ENCODE assay signal across 8 cellular contexts in the genomic region with DNA sequence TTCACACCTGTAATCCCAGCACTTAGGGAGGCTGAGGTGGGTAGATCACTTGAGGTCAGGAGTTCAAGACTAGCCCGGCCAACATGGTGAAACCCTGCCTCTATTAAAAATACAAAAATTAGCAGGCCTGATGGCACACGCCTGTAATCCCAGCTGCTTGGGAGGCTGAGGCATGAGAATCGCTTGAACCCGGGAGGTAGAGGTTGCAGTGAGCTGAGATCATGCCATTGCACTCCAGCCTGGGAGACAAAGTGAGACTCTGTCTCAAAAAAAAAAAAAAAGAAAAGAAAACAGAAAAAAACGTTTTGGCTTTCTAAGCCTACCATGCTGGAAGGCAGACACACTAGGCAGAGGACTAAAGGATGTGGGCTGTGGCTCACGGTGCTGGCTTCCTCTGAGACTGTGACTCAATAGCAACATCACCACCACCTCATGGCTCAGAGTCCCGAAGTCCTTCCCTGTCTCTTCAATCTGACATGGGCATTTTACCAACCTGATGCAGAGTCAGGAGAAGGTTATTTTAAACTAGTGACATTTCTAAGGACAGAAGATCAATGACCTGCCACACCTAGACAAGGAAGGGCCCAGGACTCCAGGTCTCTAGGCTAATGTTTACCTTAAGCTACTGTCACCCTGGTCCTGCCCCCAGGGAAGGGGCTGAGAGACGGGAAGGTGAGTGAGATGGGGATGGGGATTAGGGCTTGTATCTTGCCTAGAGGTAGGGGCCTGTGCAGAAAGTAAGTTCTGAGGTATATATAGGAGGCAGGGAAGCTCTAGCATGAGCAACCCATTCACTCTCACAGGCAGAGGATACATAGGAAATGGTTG. TPM values are rescaled to one million over a fixed set of nuclear protein-coding genes. Genes with fewer than 3 reads are reported as not detected.
DNase-seq lines count a peak whose midpoint lies in the region; ATAC-seq, FAIRE-seq and TF ChIP-seq lines count a peak whose summit lies in the region.

No MANE protein-coding gene starts in this region.

- no peak overlapping the region for H3K4me3 Mint-ChIP-seq in stimulated activated naive B cell treated with anti-CD40 and anti-IgM and Interleukin-4, amounts not matched to agents 10 μg/mL and 1 μg/mL and 100 μg/mL, for 72 hours

- POLR2A ChIA-PET in PC-3 (lab: Charles Lee; ENCODE audit: unreplicated experiment) = interaction anchor here (0.7 kb wide), 1 partner anchor 27 kb away, joined by 15 read pairs; no protein-coding TSS in a partner anchor

- H3K27me3 ChIP-seq in DND-41 (ENCODE audit: insufficient read depth, low read length, poor library complexity) (no peaks in the 10 kb centered on the region), PC-3 (ENCODE audit: low read length) (no peaks in the 10 kb centered on the region), tibial nerve (no peaks in the 10 kb centered on the region)

- H3K4me2 ChIP-seq in DND-41 (ENCODE audit: insufficient read depth, low read length) (peak overlapping the region; percentile 48), PC-3 (ENCODE audit: low read length) (no peak overlapping the region)

- H2AFZ ChIP-seq in DND-41 (ENCODE audit: low read depth, low read length) (peak overlapping the region; percentile 72), PC-3 (ENCODE audit: low read length) (peak overlapping the region; percentile 59)

- no peak for FAIRE-seq in H54 (lab: Jason Lieb, UNC)

- TF ChIP-seq CTCF in DND-41 (IDR thresholded peaks at IDR 0.05; ENCODE audit: borderline replicate concordance, extremely low read depth, low read length, poor library complexity, severe bottlenecking) = no peak
- TF ChIP-seq CTCF in PC-3 (conservative IDR thresholded peaks at IDR 0.05; ENCODE audit: low read depth, low read length) = no peak
- TF ChIP-seq CTCF in tibial nerve (IDR thresholded peaks at IDR 0.05) = no peak

- H3K4me3 ChIP-seq in DND-41 (ENCODE audit: low read depth in 1 of 2, low read length in 2 of 2) = peak overlapping the region in 1 of 2 experiments; percentile 11; a peak in 1 of 4 replicates
- H3K4me3 ChIP-seq in PC-3 (ENCODE audit: low read length) = no peak overlapping the region
- H3K4me3 ChIP-seq in tibial nerve = no peak overlapping the region

- H3K79me2 ChIP-seq in DND-41 (ENCODE audit: insufficient read depth, low read length) = no peaks in the 10 kb centered on the region
- no peaks in the 10 kb centered on the region for H3K79me2 ChIP-seq in PC-3 (ENCODE audit: low read length)

- peaks cover 21 to 22% of the 10 kb centered on the region in 2 donors for H3K4me1 Mint-ChIP-seq in stimulated activated naive B cell treated with anti-CD40 and anti-IgM and Interleukin-4, amounts not matched to agents 10 μg/mL and 1 μg/mL and 100 μg/mL, for 72 hours

- H4K20me1 ChIP-seq in DND-41 (ENCODE audit: insufficient read depth, low read length) (no peaks in the 10 kb centered on the region), PC-3 (ENCODE audit: low read length) (no peaks in the 10 kb centered on the region)

- H3K36me3 ChIP-seq in DND-41 (ENCODE audit: insufficient read depth, low read length) = no peaks in the 10 kb centered on the region
- no peaks in the 10 kb centered on the region for H3K36me3 ChIP-seq in PC-3 (ENCODE audit: low read depth, low read length)
- no peaks in the 10 kb centered on the region for H3K36me3 ChIP-seq in tibial nerve

- intact Hi-C loops in PC-3 (cut with micrococcal nuclease) = no loop called here
- intact Hi-C loops in left colon (cut with DNase I, micrococcal nuclease) = no loop called here

- no TSS peak for BruUV-seq in PC-3 (replicated peaks; lab: Mats Ljungman, UMichigan)

- no peaks in the 10 kb centered on the region for H3K36me3 Mint-ChIP-seq in stimulated activated naive B cell treated with anti-CD40 and anti-IgM and Interleukin-4, amounts not matched to agents 10 μg/mL and 1 μg/mL and 100 μg/mL, for 72 hours

- no peaks in the 10 kb centered on the region for H3K9me2 ChIP-seq in PC-3 (replicated peaks; ENCODE audit: low read length)

- H3K9ac ChIP-seq in DND-41 (ENCODE audit: low read depth, low read length) (peak overlapping the region; percentile 28), PC-3 (ENCODE audit: low read length) (no peak overlapping the region)

- DNase-seq in DND-41 = peak; percentile 89
- peak; percentile 76 for DNase-seq in H54 (ENCODE audit: insufficient read length, low spot score)
- peak; percentile 59 for DNase-seq in PC-3
- DNase-seq in activated naive CD4-positive, alpha-beta T cell treated with Interleukin-2 at 50 U/mL for 16 hours = peak; percentile 78
- DNase-seq in left colon = no peak
- DNase-seq in stimulated activated naive B cell treated with anti-CD40 and anti-IgM and Interleukin-4, amounts not matched to agents 10 μg/mL and 1 μg/mL and 100 μg/mL, for 72 hours = no peak
- no peak for DNase-seq in tibial nerve (ENCODE audit: low spot score in 2 of 2)

- CTCF ChIA-PET in PC-3 (lab: Charles Lee) = no interaction called here

- no peaks in the 10 kb centered on the region for H3K9me3 ChIP-seq in DND-41 (ENCODE audit: insufficient read depth, low read length, severe bottlenecking)
- H3K9me3 ChIP-seq in PC-3 (ENCODE audit: low read length) = no peaks in the 10 kb centered on the region
- no peaks in the 10 kb centered on the region for H3K9me3 ChIP-seq in tibial nerve

- no peak overlapping the region for H3K27ac Mint-ChIP-seq in stimulated activated naive B cell treated with anti-CD40 and anti-IgM and Interleukin-4, amounts not matched to agents 10 μg/mL and 1 μg/mL and 100 μg/mL, for 72 hours

- WGBS in tibial nerve, 2 donors = 45 to 53% methylated on average over 8 of the region's 8 CpGs

- H3K9me3 Mint-ChIP-seq in stimulated activated naive B cell treated with anti-CD40 and anti-IgM and Interleukin-4, amounts not matched to agents 10 μg/mL and 1 μg/mL and 100 μg/mL, for 72 hours = no peaks in the 10 kb centered on the region

- TF ChIP-seq EP300 in tibial nerve (IDR thresholded peaks at IDR 0.05) = no peak

- TF ChIP-seq POLR2A in H54 (IDR thresholded peaks at IDR 0.05; ENCODE audit: low read depth, low read length) (no peak), tibial nerve (IDR thresholded peaks at IDR 0.05) (no peak)

- H3K27me3 Mint-ChIP-seq in stimulated activated naive B cell treated with anti-CD40 and anti-IgM and Interleukin-4, amounts not matched to agents 10 μg/mL and 1 μg/mL and 100 μg/mL, for 72 hours = no peaks in the 10 kb centered on the region

- H3F3A ChIP-seq in PC-3 (ENCODE audit: low read length, unreplicated experiment) = no peaks in the 10 kb centered on the region

- H3K27ac ChIP-seq in DND-41 (ENCODE audit: low read length) (peak overlapping the region; percentile 87), PC-3 (ENCODE audit: low read length) (no peak overlapping the region), tibial nerve (peak overlapping the region in 2 of 4 donors; percentile 0 to 38)

- H3K4me1 ChIP-seq in DND-41 (ENCODE audit: insufficient read depth, low read length) (peaks cover 26% of the 10 kb centered on the region), PC-3 (ENCODE audit: insufficient read depth, low read length) (peaks cover 6% of the 10 kb centered on the region; the same call in 1 of the 2 replicates), tibial nerve (peaks cover 0 to 6% (median 0%) of the 10 kb centered on the region in 4 donors)

- ATAC-seq in DND-41 (ENCODE audit: insufficient read depth, low read depth) = peak; percentile 100
- peak; percentile 89 for ATAC-seq in PC-3
- ATAC-seq in left colon = peak; percentile 82
- peak; percentile 73 to 85 for ATAC-seq in stimulated activated naive B cell treated with anti-CD40 and anti-IgM and Interleukin-4, amounts not matched to agents 10 μg/mL and 1 μg/mL and 100 μg/mL, for 72 hours (replicated peaks)
- ATAC-seq in HG02840 (IDR thresholded peaks at IDR 0.05; ENCODE audit: low FRiP score, unreplicated experiment) = no peak

RNA-seq across cellular contexts. Expression of gene ECSCR, which starts 3.7 kb away (rescaled TPM):
- 0.36 TPM in 1 of 2 replicates, not detected in the other for total RNA-seq in PC-3 (2014; rRNA removed)
- total RNA-seq in left colon = 1 to 10 TPM; 3.9 to 4.5 TPM
- 10 to 100 TPM; 12.8 to 41.0 (median 25.9) TPM for total RNA-seq in tibial nerve

RNA-seq across cellular contexts. Expression of gene SMIM33, which starts 12.0 kb away (rescaled TPM):
- total RNA-seq in PC-3 (2014; rRNA removed) (not detected in 2 replicates), left colon (1 to 10 TPM; 2.8 to 3.7 TPM), tibial nerve (not detected)

RNA-seq across cellular contexts. Expression of gene DNAJC18, which starts 19.5 kb away (rescaled TPM):
- 3.2 and 4.4 TPM in 2 replicates for total RNA-seq in PC-3 (2014; rRNA removed)
- total RNA-seq in left colon = 1 to 10 TPM; 2.4 to 4.6 TPM
- total RNA-seq in tibial nerve = 10 to 100 TPM in 3 of 4 donors, 1 to 10 TPM in 1; 9.2 to 11.4 (median 10.7) TPM

RNA-seq across cellular contexts. Expression of gene STING1, which starts 23.8 kb away (rescaled TPM):
- 6.5 and 12.6 TPM in 2 replicates for total RNA-seq in PC-3 (2014; rRNA removed)
- total RNA-seq in left colon = 10 to 100 TPM; 25.0 to 55.6 TPM
- total RNA-seq in tibial nerve = 100 to 1,000 TPM in 1 of 4 donors, 10 to 100 TPM in 3; 48.1 to 102 (median 73.1) TPM

RNA-seq across cellular contexts. Expression of gene SPATA24, which starts 54.9 kb away (rescaled TPM):
- 1.4 and 3.1 TPM in 2 replicates for total RNA-seq in PC-3 (2014; rRNA removed)
- total RNA-seq in left colon = 1 to 10 TPM; 3.6 to 3.8 TPM
- 1 to 10 TPM in 2 of 4 donors, not detected in 2; 1.9 to 7.2 TPM for total RNA-seq in tibial nerve

Comparison
In these comparisons a context has a peak if more than half of its experiments do, and no peak if none do; other contexts are left out.
1. DNase-seq: peak in DND-41 (single experiment), H54 (single experiment), PC-3 (single experiment) and activated naive CD4-positive, alpha-beta T cell treated with Interleukin-2 at 50 U/mL for 16 hours (single experiment); none in left colon (0 of 2), stimulated activated naive B cell treated with anti-CD40 and anti-IgM and Interleukin-4, amounts not matched to agents 10 μg/mL and 1 μg/mL and 100 μg/mL, for 72 hours (single experiment) and tibial nerve (0 of 2).